ENCODE assay signal across 9 cellular contexts in genomic region chr2:172462393-172463381, GRCh38. TPM values are rescaled to one million over a fixed set of nuclear protein-coding genes. Genes with fewer than 3 reads are reported as not detected.
DNase-seq lines count a peak whose midpoint lies in the region; ATAC-seq and FAIRE-seq lines count a peak whose summit lies in the region.
"Had no signal": no experiment of that assay in that cellular context is flagged by ENCODE, and none has a peak within 500 bp of the region (broad histone marks: within the 10 kb centered on the region; RNA-seq: fewer than 3 reads in every experiment).

No MANE protein-coding gene starts in this region.

- peaks cover 75% of the 10 kb centered on the region for H3K4me1 Mint-ChIP-seq in T-helper 17 cell

- peak in 2 of 3 donors; percentile 18 to 20 for DNase-seq in T-helper 17 cell
- DNase-seq in germinal center (ENCODE audit: low spot score) = peak; percentile 11
- DNase-seq in C1 segment of cervical spinal cord (lab: John Stamatoyannopoulos, UW) = no peak
- no peak for DNase-seq in urothelium cell line (ENCODE audit: low spot score)

- peaks cover 5% of the 10 kb centered on the region for H3K36me3 Mint-ChIP-seq in T-helper 17 cell (ENCODE audit: low read depth)

- no peak for FAIRE-seq in urothelium cell line (lab: Jason Lieb, UNC)

- H3K9me3 ChIP-seq in T-helper 17 cell (ENCODE audit: control insufficient read depth, low read length, poor library complexity, severe bottlenecking) = no peaks in the 10 kb centered on the region

- H3K27me3 Mint-ChIP-seq in T-helper 17 cell = no peaks in the 10 kb centered on the region

- peak overlapping the region; percentile 96 for H3K4me3 Mint-ChIP-seq in T-helper 17 cell
- H3K4me3 Mint-ChIP-seq: dendritic cell treated with granulocyte-macrophage colony-stimulating factor and Interleukin-4, amounts not matched to agents 40 ng/mL and 50 ng/mL, for 4 days had no signal

- ATAC-seq in GM18498 (IDR thresholded peaks at IDR 0.05; ENCODE audit: unreplicated experiment) = peak; percentile 55
- ATAC-seq in HG03139 (IDR thresholded peaks at IDR 0.05; ENCODE audit: unreplicated experiment) = peak; percentile 61
- peak; percentile 85 for ATAC-seq in T-helper 17 cell
- no peak for ATAC-seq in GM19328 (IDR thresholded peaks at IDR 0.05; ENCODE audit: unreplicated experiment)
- ATAC-seq in GM21381 (IDR thresholded peaks at IDR 0.05; ENCODE audit: unreplicated experiment) = no peak

- peak overlapping the region; percentile 94 for H3K27ac Mint-ChIP-seq in T-helper 17 cell
- H3K27ac Mint-ChIP-seq: dendritic cell treated with granulocyte-macrophage colony-stimulating factor and Interleukin-4, amounts not matched to agents 40 ng/mL and 50 ng/mL, for 4 days had no signal

RNA-seq across cellular contexts. Expression of gene ITGA6, which starts 35.3 kb away (rescaled TPM):
- 10 to 100 TPM; 61.7 to 79.5 TPM for total RNA-seq in T-helper 17 cell

Comparison
In these comparisons a context has a peak if more than half of its experiments do, and no peak if none do; other contexts are left out.
1. ATAC-seq: peak in GM18498 (single experiment), HG03139 (single experiment) and T-helper 17 cell (single experiment); none in GM19328 (single experiment) and GM21381 (single experiment).
2. DNase-seq: peak in T-helper 17 cell (2 of 3) and germinal center (single experiment); none in C1 segment of cervical spinal cord (0 of 14) and urothelium cell line (single experiment).